1 cellular context compared by ENCODE assay signal in genomic region chr5:150473673-150474358, GRCh38.
TF ChIP-seq lines count a peak whose summit lies in the region.

No MANE protein-coding gene starts in this region.

TF ChIP-seq in IMR-90, 13 proteins besides CTCF, POLR2A, EP300 and RAD21:
- TF ChIP-seq NFE2L2 (IDR thresholded peaks at IDR 0.05; ENCODE audit: low read depth, low read length) (no peak), SMC3 (IDR thresholded peaks at IDR 0.05; ENCODE audit: low read depth, low read length) (no peak), MAZ (IDR thresholded peaks at IDR 0.05; ENCODE audit: borderline replicate concordance, low read depth, low read length) (no peak), CEBPB (IDR thresholded peaks at IDR 0.05; ENCODE audit: low read depth, low read length) (no peak), RFX5 (IDR thresholded peaks at IDR 0.05; ENCODE audit: low read depth, low read length) (no peak), MXI1 (IDR thresholded peaks at IDR 0.05; ENCODE audit: borderline replicate concordance, low read depth, low read length) (no peak), CHD1 (IDR thresholded peaks at IDR 0.05; ENCODE audit: low read depth, low read length) (no peak), RCOR1 (IDR thresholded peaks at IDR 0.05; ENCODE audit: insufficient replicate concordance, low read length) (no peak), MAFK (IDR thresholded peaks at IDR 0.05; ENCODE audit: low read depth, low read length) (no peak), BHLHE40 (IDR thresholded peaks at IDR 0.05; ENCODE audit: low read depth, low read length) (no peak)
- TF ChIP-seq, protein P1, sequence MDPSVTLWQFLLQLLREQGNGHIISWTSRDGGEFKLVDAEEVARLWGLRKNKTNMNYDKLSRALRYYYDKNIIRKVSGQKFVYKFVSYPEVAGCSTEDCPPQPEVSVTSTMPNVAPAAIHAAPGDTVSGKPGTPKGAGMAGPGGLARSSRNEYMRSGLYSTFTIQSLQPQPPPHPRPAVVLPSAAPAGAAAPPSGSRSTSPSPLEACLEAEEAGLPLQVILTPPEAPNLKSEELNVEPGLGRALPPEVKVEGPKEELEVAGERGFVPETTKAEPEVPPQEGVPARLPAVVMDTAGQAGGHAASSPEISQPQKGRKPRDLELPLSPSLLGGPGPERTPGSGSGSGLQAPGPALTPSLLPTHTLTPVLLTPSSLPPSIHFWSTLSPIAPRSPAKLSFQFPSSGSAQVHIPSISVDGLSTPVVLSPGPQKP (IDR thresholded peaks at IDR 0.05; ENCODE audit: borderline replicate concordance, low read depth, low read length) = no peak
TF ChIP-seq in IMR-90: peak in this region for 0.
